31 cellular contexts compared by ENCODE assay signal in the genomic region with DNA sequence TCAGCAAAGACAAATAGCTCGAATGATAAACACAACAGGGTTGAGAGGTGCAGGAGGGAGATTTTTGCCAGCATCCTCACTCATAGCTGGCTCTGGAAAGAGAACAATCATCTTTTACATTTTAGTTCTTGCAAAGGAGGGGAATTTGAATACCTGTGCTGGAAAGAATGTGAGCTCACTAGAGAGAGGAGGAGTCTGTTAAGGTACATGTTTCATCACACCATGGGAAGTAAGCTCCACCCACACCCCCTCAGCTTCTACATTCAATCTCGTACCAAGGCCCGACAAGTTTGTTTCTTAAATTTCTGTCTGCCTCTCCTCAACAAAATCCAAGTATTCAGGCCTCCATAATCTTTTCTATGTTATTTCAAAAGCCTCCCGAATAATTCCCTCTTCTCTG.
"Had no signal": no experiment of that assay in that cellular context is flagged by ENCODE, and none has a peak within 500 bp of the region (broad histone marks: within the 10 kb centered on the region; RNA-seq: fewer than 3 reads in every experiment).

No MANE protein-coding gene starts in this region.

- H3K27ac ChIP-seq: breast epithelium, esophagus muscularis mucosa, foreskin keratinocyte, heart left ventricle, pancreas, right atrium auricular region, spleen, suprapubic skin, tibial artery, WERI-Rb-1 had no signal

- H3K4me1 ChIP-seq: breast epithelium, esophagus muscularis mucosa, foreskin keratinocyte, heart left ventricle, pancreas, right atrium auricular region, spleen, suprapubic skin, tibial artery had no signal

- H3K36me3 ChIP-seq: breast epithelium, esophagus muscularis mucosa, heart left ventricle, pancreas, right atrium auricular region, spleen, suprapubic skin, tibial artery, WERI-Rb-1 had no signal

- DNase-seq: activated CD4-positive, alpha-beta memory T cell treated with anti-CD3 and anti-CD28 coated beads for 36 hours; activated CD4-positive, alpha-beta T cell treated with anti-CD3 and anti-CD28 coated beads, Interleukin-2, amount 10 ng/mL, durations not matched to agents 24 days and 14 days; activated CD4-positive, CD25-positive, alpha-beta regulatory T cell treated with anti-CD3 and anti-CD28 coated beads, Interleukin-2, amount 50 U/mL, for 72 hours; activated CD8-positive, alpha-beta memory T cell treated with anti-CD3 and anti-CD28 coated beads, Interleukin-2, amount 50 U/mL, for 48 hours; activated gamma-delta T cell treated with Interleukin-2 at 50 U/mL for 16 hours; activated T-cell treated with anti-CD3 and anti-CD28 coated beads, Interleukin-2, amount 50 U/mL, for 4 hours; central memory CD4-positive, alpha-beta T cell; endodermal cell; foreskin keratinocyte; heart left ventricle; hypothalamus; kidney; left colon; mammary epithelial cell; midbrain; naive thymus-derived CD4-positive, alpha-beta T cell; nucleus accumbens; pancreas; spleen; stimulated activated naive CD4-positive, alpha-beta T cell; SW 1271; T-helper 17 cell; T1000; tibial artery; WERI-Rb-1 had no signal

- H3K27me3 ChIP-seq: breast epithelium, esophagus muscularis mucosa, foreskin keratinocyte, heart left ventricle, pancreas, right atrium auricular region, spleen, suprapubic skin, tibial artery had no signal

- H3K9me3 ChIP-seq: breast epithelium, esophagus muscularis mucosa, heart left ventricle, pancreas, right atrium auricular region, suprapubic skin, tibial artery had no signal

- FAIRE-seq: kidney, pancreas had no signal

- ATAC-seq: activated naive CD4-positive, alpha-beta T cell treated with anti-CD3 and anti-CD28 coated beads, Interleukin-2, amount 50 U/mL, for 72 hours; activated T-cell treated with anti-CD3 and anti-CD28 coated beads, Interleukin-2, amount 50 U/mL, for 4 hours; activated T-helper 17 cell treated with anti-CD3 and anti-CD28 coated beads, Interleukin-2, amount 50 U/mL, for 72 hours; foreskin keratinocyte; heart left ventricle; left colon; naive thymus-derived CD4-positive, alpha-beta T cell; pancreas; T-helper 17 cell had no signal

- H3K4me3 ChIP-seq: breast epithelium, esophagus muscularis mucosa, heart left ventricle, pancreas, right atrium auricular region, spleen, suprapubic skin, tibial artery had no signal
